16 cellular contexts compared by ENCODE assay signal in genomic region chr20:39661833-39662232, GRCh38.
DNase-seq lines count a peak whose midpoint lies in the region; ATAC-seq and TF ChIP-seq lines count a peak whose summit lies in the region.
"Had no signal": no experiment of that assay in that cellular context is flagged by ENCODE, and none has a peak within 500 bp of the region (broad histone marks: within the 10 kb centered on the region; RNA-seq: fewer than 3 reads in every experiment).

No MANE protein-coding gene starts in this region.

- H3K36me3 ChIP-seq in MM.1S (replicated peaks; ENCODE audit: insufficient read depth, low read length), result no peaks in the 10 kb centered on the region
- H3K36me3 ChIP-seq: heart left ventricle had no signal

- H3K4me1 Mint-ChIP-seq in immature natural killer cell, result no peaks in the 10 kb centered on the region
- H3K4me1 Mint-ChIP-seq: CD8-positive, alpha-beta memory T cell; T-helper 17 cell had no signal

- H4K20me1 ChIP-seq in MM.1S (ENCODE audit: insufficient read depth, low read length), result no peaks in the 10 kb centered on the region

- H2AFZ ChIP-seq in MM.1S (ENCODE audit: low read length), result no peak overlapping the region
- H2AFZ ChIP-seq: PC-9 had no signal

- DNase-seq in MM.1S, result peak; percentile 13
- DNase-seq in dedifferentiated amniotic fluid mesenchymal stem cell (ENCODE audit: extremely low spot score), result peak; percentile 45
- DNase-seq in renal cortical epithelial cell (ENCODE audit: low read depth), result peak; percentile 10
- DNase-seq in immature natural killer cell, result no peak
- DNase-seq in HK-2 (ENCODE audit: unreplicated experiment), result no peak
- no peak for DNase-seq in NCI-H1436 (lab: John Stamatoyannopoulos, UW)
- DNase-seq: activated T-cell treated with anti-CD3 and anti-CD28 coated beads, Interleukin-2, amount 50 U/mL, for 48 hours; amniotic stem cell; CD8-positive, alpha-beta memory T cell; heart left ventricle; NCI-H446; T-helper 17 cell had no signal

- H3F3A ChIP-seq in MM.1S (ENCODE audit: insufficient read depth, low read length), result no peaks in the 10 kb centered on the region

- H3K27me3 ChIP-seq in MM.1S (replicated peaks; ENCODE audit: insufficient read depth, low read length), result no peaks in the 10 kb centered on the region

- H3K36me3 Mint-ChIP-seq in immature natural killer cell, result no peaks in the 10 kb centered on the region
- H3K36me3 Mint-ChIP-seq: CD8-positive, alpha-beta memory T cell had no signal

- H3K4me2 ChIP-seq in MM.1S (ENCODE audit: low read depth, low read length), result no peak overlapping the region
- H3K4me2 ChIP-seq: PC-9 had no signal

- H3K9me2 ChIP-seq in MM.1S (replicated peaks; ENCODE audit: insufficient read depth, low read length), result no peaks in the 10 kb centered on the region

- peak; percentile 59 for ATAC-seq in GM18511 (IDR thresholded peaks at IDR 0.05; ENCODE audit: unreplicated experiment)
- ATAC-seq in GM18519 (IDR thresholded peaks at IDR 0.05; ENCODE audit: low FRiP score, unreplicated experiment), result no peak
- ATAC-seq: heart left ventricle, T-helper 17 cell had no signal

- H3K27ac Mint-ChIP-seq in immature natural killer cell, result no peak overlapping the region
- H3K27ac Mint-ChIP-seq: T-helper 17 cell had no signal

- H3K27me3 Mint-ChIP-seq in immature natural killer cell (ENCODE audit: low read depth in 3 of 3), result peaks cover 0 to 1% (median 0%) of the 10 kb centered on the region in 3 donors
- H3K27me3 Mint-ChIP-seq: CD8-positive, alpha-beta memory T cell had no signal

- no peaks in the 10 kb centered on the region for H3K4me1 ChIP-seq in MM.1S (ENCODE audit: low read length)
- H3K4me1 ChIP-seq: heart left ventricle had no signal

- no peaks in the 10 kb centered on the region for H3K9me3 Mint-ChIP-seq in immature natural killer cell

- H3K9me3 ChIP-seq in MM.1S (replicated peaks; ENCODE audit: insufficient read depth, low read length), result no peaks in the 10 kb centered on the region
- H3K9me3 ChIP-seq: heart left ventricle had no signal

- H3K9ac ChIP-seq in MM.1S (ENCODE audit: low read length), result no peak overlapping the region

- no peak overlapping the region for H3K4me3 Mint-ChIP-seq in immature natural killer cell
- H3K4me3 Mint-ChIP-seq: CD8-positive, alpha-beta memory T cell; T-helper 17 cell had no signal

- H3K27ac ChIP-seq in MM.1S (ENCODE audit: low read length), result no peak overlapping the region
- H3K27ac ChIP-seq: heart left ventricle, PC-9, skin epidermis had no signal

- TF ChIP-seq CTCF in MM.1S (IDR thresholded peaks at IDR 0.05; ENCODE audit: low read length), result no peak

- no peaks in the 10 kb centered on the region for H3K79me2 ChIP-seq in MM.1S (ENCODE audit: low read length)

- H3K4me3 ChIP-seq in MM.1S (ENCODE audit: low read length), result no peak overlapping the region
- H3K4me3 ChIP-seq: heart left ventricle, PC-9, skin epidermis had no signal

Comparison
In these comparisons a context has a peak if more than half of its experiments do, and no peak if none do; other contexts are left out.
1. DNase-seq: peak in MM.1S (single experiment), dedifferentiated amniotic fluid mesenchymal stem cell (single experiment) and renal cortical epithelial cell (single experiment); none in immature natural killer cell (0 of 3), HK-2 (single experiment) and NCI-H1436 (single experiment).